23 cellular contexts compared by ENCODE assay signal in genomic region chr10:129854796-129855705, GRCh38.
"Had no signal": no experiment of that assay in that cellular context is flagged by ENCODE, and none has a peak within 500 bp of the region (broad histone marks: within the 10 kb centered on the region; RNA-seq: fewer than 3 reads in every experiment).

No MANE protein-coding gene starts in this region.

- H3K4me3 Mint-ChIP-seq: activated CD4-positive, alpha-beta T cell treated with anti-CD3 and anti-CD28 coated beads for 36 hours; activated CD8-positive, alpha-beta memory T cell treated with anti-CD3 and anti-CD28 coated beads, Interleukin-2, amount 10 ng/mL, durations not matched to agents 7 days and 5 days; activated CD8-positive, alpha-beta T cell treated with anti-CD3 and anti-CD28 coated beads, Interleukin-2, amount 10 ng/mL, durations not matched to agents 7 days and 5 days; central memory CD8-positive, alpha-beta T cell; nephron progenitor cell; T-cell had no signal

- H3K27me3 Mint-ChIP-seq: activated CD4-positive, alpha-beta T cell treated with anti-CD3 and anti-CD28 coated beads for 36 hours; activated CD8-positive, alpha-beta memory T cell treated with anti-CD3 and anti-CD28 coated beads, Interleukin-2, amount 10 ng/mL, durations not matched to agents 7 days and 5 days had no signal

- H3K9me3 Mint-ChIP-seq: activated naive CD4-positive, alpha-beta T cell treated with anti-CD3 and anti-CD28 coated beads, Interleukin-2, amount 50 U/mL, for 72 hours; activated T-helper 2 cell treated with anti-CD3 and anti-CD28 coated beads, Interferon-gamma antibody, Interleukin-2, Interleukin-4, amounts not matched to agents 10 μg/mL and 5 μg/mL and 100 μg/mL, durations not matched to agents 14 hours and 24 hours and 36 hours; central memory CD8-positive, alpha-beta T cell; T-cell had no signal

- H3K27me3 ChIP-seq: gastrocnemius medialis, right atrium auricular region, testis had no signal

- DNase-seq: activated CD4-positive, alpha-beta T cell treated with anti-CD3 and anti-CD28 coated beads for 36 hours; activated CD4-positive, CD25-positive, alpha-beta regulatory T cell; activated CD8-positive, alpha-beta memory T cell treated with anti-CD3 and anti-CD28 coated beads, Interleukin-2, amount 10 ng/mL, durations not matched to agents 7 days and 5 days; activated CD8-positive, alpha-beta T cell treated with anti-CD3 and anti-CD28 coated beads, Interleukin-2, amount 10 ng/mL, durations not matched to agents 7 days and 5 days; activated T-cell treated with anti-CD3 and anti-CD28 coated beads, Interleukin-2, amount 50 U/mL, for 48 hours; anterior cingulate cortex; effector CD8-positive, alpha-beta T cell; gastrocnemius medialis; islet precursor cell; left ventricle myocardium inferior; nephron progenitor cell; pancreas; spleen; stimulated activated CD4-positive, alpha-beta T cell treated with anti-CD3 and anti-CD28 coated beads, Interleukin-2, amount 100 ng/mL, for 48 hours; stimulated activated naive CD8-positive, alpha-beta T cell treated with anti-CD3 and anti-CD28 coated beads, Interleukin-15, Interleukin-2, amounts not matched to agents 100 U/mL and 50 U/mL, for 24 hours; T-cell; testis; transverse colon had no signal

- H3K4me1 Mint-ChIP-seq: activated CD4-positive, alpha-beta T cell treated with anti-CD3 and anti-CD28 coated beads for 36 hours; activated CD8-positive, alpha-beta memory T cell treated with anti-CD3 and anti-CD28 coated beads, Interleukin-2, amount 10 ng/mL, durations not matched to agents 7 days and 5 days; central memory CD8-positive, alpha-beta T cell; T-cell had no signal

- H3K36me3 ChIP-seq: gastrocnemius medialis, pancreas, right atrium auricular region, spleen, transverse colon had no signal

- H3K4me3 ChIP-seq: gastrocnemius medialis, hepatocyte, left ventricle myocardium inferior, pancreas, right atrium auricular region, spleen, testis, transverse colon had no signal

- H3K27ac ChIP-seq: gastrocnemius medialis, hepatocyte, left ventricle myocardium inferior, pancreas, right atrium auricular region, spleen, testis, transverse colon had no signal

- H3K4me1 ChIP-seq: right atrium auricular region, testis had no signal

- H3K36me3 Mint-ChIP-seq: activated CD8-positive, alpha-beta memory T cell treated with anti-CD3 and anti-CD28 coated beads, Interleukin-2, amount 10 ng/mL, durations not matched to agents 7 days and 5 days; activated naive CD4-positive, alpha-beta T cell treated with anti-CD3 and anti-CD28 coated beads, Interleukin-2, amount 50 U/mL, for 72 hours; T-cell had no signal

- ATAC-seq: activated CD4-positive, alpha-beta T cell treated with anti-CD3 and anti-CD28 coated beads for 36 hours; activated CD8-positive, alpha-beta memory T cell treated with anti-CD3 and anti-CD28 coated beads, Interleukin-2, amount 10 ng/mL, durations not matched to agents 7 days and 5 days; activated CD8-positive, alpha-beta T cell treated with anti-CD3 and anti-CD28 coated beads, Interleukin-2, amount 10 ng/mL, durations not matched to agents 7 days and 5 days; activated naive CD4-positive, alpha-beta T cell treated with anti-CD3 and anti-CD28 coated beads, Interleukin-2, amount 50 U/mL, for 72 hours; gastrocnemius medialis; pancreas; stimulated activated naive CD8-positive, alpha-beta T cell treated with anti-CD3 and anti-CD28 coated beads, Interleukin-15, Interleukin-2, amounts not matched to agents 100 U/mL and 50 U/mL, for 24 hours; T-cell had no signal

- H3K27ac Mint-ChIP-seq: activated CD4-positive, alpha-beta T cell treated with anti-CD3 and anti-CD28 coated beads for 36 hours; activated CD8-positive, alpha-beta memory T cell treated with anti-CD3 and anti-CD28 coated beads, Interleukin-2, amount 10 ng/mL, durations not matched to agents 7 days and 5 days; activated CD8-positive, alpha-beta T cell treated with anti-CD3 and anti-CD28 coated beads, Interleukin-2, amount 10 ng/mL, durations not matched to agents 7 days and 5 days; activated T-helper 2 cell treated with anti-CD3 and anti-CD28 coated beads, Interferon-gamma antibody, Interleukin-2, Interleukin-4, amounts not matched to agents 10 μg/mL and 5 μg/mL and 100 μg/mL, durations not matched to agents 14 hours and 24 hours and 36 hours; T-cell had no signal

- H3K9me3 ChIP-seq: gastrocnemius medialis, pancreas, testis, transverse colon had no signal
